Comparison of ENCODE assay signal across 12 cellular contexts in the genomic region with DNA sequence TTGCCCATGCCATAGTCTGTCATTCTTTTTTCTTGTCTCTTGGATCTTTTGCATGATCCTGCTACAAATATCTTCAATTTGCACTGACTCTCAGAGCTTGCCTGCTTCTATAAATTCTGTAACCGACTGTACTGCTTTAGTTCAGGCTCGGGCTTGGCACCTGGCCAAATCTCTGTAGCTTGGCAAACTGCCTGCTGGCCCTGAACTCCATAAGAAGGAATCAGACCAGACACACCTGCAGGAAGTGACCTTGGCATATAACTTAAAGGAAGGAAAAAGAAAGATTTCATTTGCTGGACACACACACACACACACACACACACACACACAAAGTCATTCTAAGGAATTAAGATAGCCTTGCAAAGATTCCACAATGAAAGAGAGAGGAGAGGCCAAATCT.
DNase-seq lines count a peak whose midpoint lies in the region; ATAC-seq and TF ChIP-seq lines count a peak whose summit lies in the region.
"Had no signal": no experiment of that assay in that cellular context is flagged by ENCODE, and none has a peak within 500 bp of the region (broad histone marks: within the 10 kb centered on the region; RNA-seq: fewer than 3 reads in every experiment).

No MANE protein-coding gene starts in this region.

- H3K9me3 ChIP-seq in BE2C (no peaks in the 10 kb centered on the region), spleen (no peaks in the 10 kb centered on the region)

- H3K4me1 Mint-ChIP-seq in activated CD4-positive, alpha-beta T cell treated with anti-CD3 and anti-CD28 coated beads, Interleukin-2, amount 10 ng/mL, durations not matched to agents 24 days and 14 days, result no peaks in the 10 kb centered on the region

- CTCF ChIA-PET in RWPE1 (lab: Yijun Ruan, JAX), result interaction anchor here (1.0 kb wide), 1 partner anchor 149 kb away, joined by 3 read pairs; no protein-coding TSS in a partner anchor

- no peak overlapping the region for H3K4me3 Mint-ChIP-seq in activated CD4-positive, alpha-beta T cell treated with anti-CD3 and anti-CD28 coated beads, Interleukin-2, amount 10 ng/mL, durations not matched to agents 24 days and 14 days

- H3K36me3 Mint-ChIP-seq in activated CD4-positive, alpha-beta T cell treated with anti-CD3 and anti-CD28 coated beads, Interleukin-2, amount 10 ng/mL, durations not matched to agents 24 days and 14 days (ENCODE audit: low read depth), result no peaks in the 10 kb centered on the region

- DNase-seq in BE2C (peak; percentile 75), NCI-H1092 (lab: John Stamatoyannopoulos, UW) (peak; percentile 57), RWPE1 (ENCODE audit: low spot score) (peak; percentile 41), kidney tubule cell (ENCODE audit: low spot score) (peak; percentile 60), spleen (no peak), cerebellar nuclear complex (lab: John Stamatoyannopoulos, UW) (no peak)
- no peak for DNase-seq in activated CD4-positive, alpha-beta T cell treated with anti-CD3 and anti-CD28 coated beads, Interleukin-2, amount 10 ng/mL, durations not matched to agents 24 days and 14 days
- DNase-seq: GOT3; stimulated activated naive CD4-positive, alpha-beta T cell treated with Interleukin-2 at 50 U/mL for 16 hours; T-helper 1 cell had no signal

- ATAC-seq in HG03280 (IDR thresholded peaks at IDR 0.05; ENCODE audit: unreplicated experiment), result no peak

- peaks cover 8% of the 10 kb centered on the region; the same call in 1 of the 2 replicates for H3K4me1 ChIP-seq in BE2C
- H3K4me1 ChIP-seq in spleen, result peaks cover 0 to 4% (median 0%) of the 10 kb centered on the region in 6 donors

- no peaks in the 10 kb centered on the region for H3K9me3 Mint-ChIP-seq in activated CD4-positive, alpha-beta T cell treated with anti-CD3 and anti-CD28 coated beads, Interleukin-2, amount 10 ng/mL, durations not matched to agents 24 days and 14 days

- TF ChIP-seq CTCF in BE2C (IDR thresholded peaks at IDR 0.05; ENCODE audit: low read depth, low read length), result no peak
- no peak for TF ChIP-seq CTCF in RWPE1 (conservative IDR thresholded peaks at IDR 0.05; ENCODE audit: low read depth)
- TF ChIP-seq CTCF in spleen (IDR thresholded peaks at IDR 0.05 in 8 of 11, conservative IDR thresholded peaks at IDR 0.05 in 3 of 11), result no peak

- H3K27ac ChIP-seq in RWPE1, result no peak overlapping the region
- H3K27ac ChIP-seq in spleen, result no peak overlapping the region
- H3K27ac ChIP-seq: skin epidermis had no signal

- POLR2A ChIA-PET in RWPE1 (lab: Yijun Ruan, JAX; ENCODE audit: low non-redundant PET), result no interaction called here

- H3K4me3 ChIP-seq in BE2C (ENCODE audit: low read depth, low read length) (no peak overlapping the region), spleen (no peak overlapping the region)
- H3K4me3 ChIP-seq: skin epidermis had no signal

- intact Hi-C loops in activated CD4-positive, alpha-beta T cell treated with anti-CD3 and anti-CD28 coated beads, Interleukin-2, amount 10 ng/mL, durations not matched to agents 24 days and 14 days (cut with micrococcal nuclease), result no loop called here
- intact Hi-C loops in spleen (cut with DNase I; ENCODE audit: low total_unique reads), result no loop called here

- H3K27me3 Mint-ChIP-seq in activated CD4-positive, alpha-beta T cell treated with anti-CD3 and anti-CD28 coated beads, Interleukin-2, amount 10 ng/mL, durations not matched to agents 24 days and 14 days, result no peaks in the 10 kb centered on the region

- H3K36me3 ChIP-seq in BE2C (no peaks in the 10 kb centered on the region), spleen (no peaks in the 10 kb centered on the region)

- 4 to 14% (median 4%) methylated on average over 2 of the region's 2 CpGs for WGBS in spleen, 5 donors

- H3K27me3 ChIP-seq in BE2C (no peaks in the 10 kb centered on the region), spleen (replicated peaks in 1 of 7) (no peaks in the 10 kb centered on the region)

- H3K27ac Mint-ChIP-seq in activated CD4-positive, alpha-beta T cell treated with anti-CD3 and anti-CD28 coated beads, Interleukin-2, amount 10 ng/mL, durations not matched to agents 24 days and 14 days, result no peak overlapping the region

- TF ChIP-seq POLR2A in spleen (IDR thresholded peaks at IDR 0.05), result no peak

Comparison
In these comparisons a context has a peak if more than half of its experiments do, and no peak if none do; other contexts are left out.
1. DNase-seq: peak in BE2C (single experiment), NCI-H1092 (single experiment), RWPE1 (single experiment) and kidney tubule cell (single experiment); none in activated CD4-positive, alpha-beta T cell treated with anti-CD3 and anti-CD28 coated beads, Interleukin-2, amount 10 ng/mL, durations not matched to agents 24 days and 14 days (single experiment), spleen (single experiment) and cerebellar nuclear complex (0 of 2).